In the genomic region with DNA sequence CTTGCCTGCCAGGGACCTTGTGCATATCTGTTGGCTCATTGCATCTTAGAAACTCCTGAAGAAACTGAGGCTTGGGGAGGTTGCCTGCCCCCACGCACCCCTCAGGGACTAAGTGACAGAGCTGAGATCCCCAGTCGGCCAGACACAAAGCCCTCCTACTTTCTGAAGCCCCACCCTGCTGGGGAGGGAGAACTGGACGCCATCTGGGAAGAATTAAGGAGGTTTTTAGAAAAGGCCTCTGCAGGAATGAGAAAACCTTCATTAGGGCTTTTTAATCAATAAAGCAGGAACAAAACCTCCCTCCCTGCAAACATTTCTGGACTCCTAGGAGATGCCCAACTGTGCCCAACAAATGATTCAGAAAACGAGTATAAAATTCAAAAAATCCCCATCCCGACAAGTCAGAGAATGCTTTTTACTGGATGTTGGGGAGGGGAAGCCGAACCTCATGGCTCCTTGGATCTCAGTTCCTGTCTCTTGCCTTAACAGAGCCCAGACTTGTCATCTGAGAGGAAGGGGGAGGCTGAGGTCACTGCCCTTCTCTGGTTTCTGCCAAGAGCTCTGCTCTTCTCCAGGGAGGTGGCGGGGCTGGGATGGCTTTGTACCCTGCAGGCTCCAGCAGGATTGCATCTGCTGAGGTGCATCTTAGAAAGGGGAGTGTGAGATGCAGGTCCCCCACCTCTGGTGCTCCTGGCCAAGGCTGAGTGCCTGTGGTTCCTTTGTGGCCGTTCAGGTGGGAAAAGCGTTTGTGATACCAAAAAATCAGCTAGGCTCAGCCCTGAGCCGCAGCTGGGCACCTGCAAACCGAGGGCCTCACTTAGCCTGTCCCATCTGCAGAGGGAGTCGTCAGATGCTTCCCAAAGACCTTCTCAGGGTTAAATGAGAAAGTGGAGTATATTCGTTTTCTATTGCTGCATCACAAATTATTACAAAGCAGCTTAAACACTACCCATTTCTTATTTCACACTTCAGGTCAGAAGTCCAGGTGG, we compare ENCODE assay signal across 8 cellular contexts.
A peak's percentile ranks its signal among the peaks of the same experiment; 100 is the strongest.
DNase-seq lines count a peak whose midpoint lies in the region; ATAC-seq and TF ChIP-seq lines count a peak whose summit lies in the region.

No MANE protein-coding gene starts in this region.

- ATAC-seq in SK-N-SH treated with all-trans-retinoic acid at 6 μM for 48 hours (peak; percentile 62), HG03135 (IDR thresholded peaks at IDR 0.05; ENCODE audit: unreplicated experiment) (no peak), HG02852 (IDR thresholded peaks at IDR 0.05; ENCODE audit: unreplicated experiment) (no peak)

- DNase-seq in EH (ENCODE audit: low read depth) (peak; percentile 91), head of caudate nucleus (peak in 37 of 42 donors; percentile 51 to 87 (median 69)), posterior vena cava (ENCODE audit: low spot score) (peak; percentile 86), foreskin melanocyte (no peak)
- DNase-seq in stimulated activated naive CD4-positive, alpha-beta T cell (lab: John Stamatoyannopoulos, UW), result no peak

- intact Hi-C loops in head of caudate nucleus (cut with DNase I) (no loop called here), posterior vena cava (cut with DNase I) (no loop called here)

TF ChIP-seq in SK-N-SH treated with all-trans-retinoic acid at 6 μM for 48 hours, 23 proteins besides CTCF, POLR2A, EP300 and RAD21:
- 0 out of 2 replicates have a peak, but pooled peaks have one; percentile 61 for TF ChIP-seq ZNF565 (CRISPR knock-in tag; conservative IDR thresholded peaks at IDR 0.05; ENCODE audit: low read depth)
- no peak for TF ChIP-seq OSR1 (CRISPR knock-in tag; IDR thresholded peaks at IDR 0.05)
- TF ChIP-seq BACH2 (CRISPR knock-in tag; IDR thresholded peaks at IDR 0.05; ENCODE audit: borderline replicate concordance), result no peak
- TF ChIP-seq ESRRG (CRISPR knock-in tag; IDR thresholded peaks at IDR 0.05), result peak; percentile 40; the same call in 1 of the 2 replicates
- peak; percentile 77 for TF ChIP-seq CSDC2 (CRISPR knock-in tag; IDR thresholded peaks at IDR 0.05)
- peak; percentile 85 for TF ChIP-seq TCF4 (CRISPR knock-in tag; IDR thresholded peaks at IDR 0.05; ENCODE audit: borderline replicate concordance)

Comparison
In these comparisons a context has a peak if more than half of its experiments do, and no peak if none do; other contexts are left out.
1. DNase-seq: peak in EH (single experiment), head of caudate nucleus (37 of 42) and posterior vena cava (single experiment); none in foreskin melanocyte (single experiment) and stimulated activated naive CD4-positive, alpha-beta T cell (0 of 6).